14 cellular contexts compared by ENCODE assay signal in the genomic region with DNA sequence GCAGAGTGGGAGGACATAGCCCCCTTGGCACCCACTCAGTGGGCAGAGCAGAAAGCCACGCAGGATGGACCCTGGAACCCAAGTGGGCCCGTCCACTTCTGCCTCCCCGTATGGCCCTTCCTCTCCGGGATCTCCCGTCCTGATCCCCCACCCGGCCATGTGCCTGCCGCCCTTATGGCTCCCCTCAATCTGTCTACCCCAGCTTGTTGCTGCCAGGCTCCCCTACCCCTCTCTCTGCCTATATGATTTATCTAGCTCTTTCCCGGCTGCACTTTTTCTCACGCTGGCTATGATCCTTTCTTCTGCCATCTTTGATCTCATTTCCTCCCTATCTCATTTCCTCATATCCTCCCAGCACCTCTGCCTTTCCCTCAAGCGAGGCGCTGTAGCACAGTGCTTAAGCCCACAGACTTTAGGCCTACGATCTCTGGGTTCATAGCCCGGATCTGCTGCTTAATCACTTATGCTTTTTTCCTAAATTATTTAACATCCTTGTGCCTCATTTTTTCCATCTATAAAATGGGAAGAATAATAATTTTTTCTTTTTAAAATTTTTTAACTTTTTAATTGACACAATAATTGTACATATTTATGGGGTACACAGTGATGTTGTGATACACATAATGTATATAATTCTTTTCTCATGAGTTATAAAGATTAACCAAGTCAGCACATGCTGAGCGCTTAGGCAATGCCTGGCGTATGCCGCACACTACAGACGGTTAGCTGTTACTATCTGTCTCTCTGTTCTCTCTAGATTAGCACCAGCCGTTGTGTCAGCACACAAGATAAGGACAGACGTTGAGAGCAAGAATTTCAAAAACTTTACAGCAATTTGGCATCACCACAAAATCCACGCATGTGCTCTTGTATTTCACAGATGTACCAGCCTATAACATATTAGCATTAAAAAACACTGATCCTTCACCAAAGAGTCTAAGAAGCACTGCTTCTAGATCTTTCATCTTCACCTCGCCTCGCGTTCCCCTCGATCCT. TPM values are rescaled to one million over a fixed set of nuclear protein-coding genes. Genes with fewer than 3 reads are reported as not detected.
DNase-seq lines count a peak whose midpoint lies in the region; ATAC-seq and TF ChIP-seq lines count a peak whose summit lies in the region.
"Had no signal": no experiment of that assay in that cellular context is flagged by ENCODE, and none has a peak within 500 bp of the region (broad histone marks: within the 10 kb centered on the region; RNA-seq: fewer than 3 reads in every experiment).

No MANE protein-coding gene starts in this region.

- intact Hi-C loops in activated T-helper 1 cell treated with anti-CD3 and anti-CD28 coated beads, Interleukin-12 subunit alpha, Interleukin-12 subunit beta, Interleukin-2, Interleukin-4 antibody, amounts not matched to agents 30 ng/mL and 10 ng/mL and 1 ng/mL, durations not matched to agents 14 hours and 24 hours and 36 hours (cut with micrococcal nuclease), result no loop called here

- H3K4me1 Mint-ChIP-seq in endothelial cell (ENCODE audit: unreplicated experiment), result peaks cover 32% of the 10 kb centered on the region
- peaks cover 0 to 10% of the 10 kb centered on the region in 2 donors for H3K4me1 Mint-ChIP-seq in natural killer cell treated with Interleukin-12 subunit alpha and Interleukin-12 subunit beta and Interleukin-15 and Interleukin-18, amount 100 ng/mL, for 72 hours (ENCODE audit: low read depth in 2 of 2)
- H3K4me1 Mint-ChIP-seq in activated T-helper 1 cell treated with anti-CD3 and anti-CD28 coated beads, Interleukin-12 subunit alpha, Interleukin-12 subunit beta, Interleukin-2, Interleukin-4 antibody, amounts not matched to agents 30 ng/mL and 10 ng/mL and 1 ng/mL, durations not matched to agents 14 hours and 24 hours and 36 hours (ENCODE audit: low read depth), result no peaks in the 10 kb centered on the region

- H3K4me3 Mint-ChIP-seq in endothelial cell (ENCODE audit: unreplicated experiment), result peak overlapping the region; percentile 62
- peak overlapping the region; percentile 11 for H3K4me3 Mint-ChIP-seq in natural killer cell treated with Interleukin-12 subunit alpha and Interleukin-12 subunit beta and Interleukin-15 and Interleukin-18, amount 100 ng/mL, for 72 hours
- no peak overlapping the region for H3K4me3 Mint-ChIP-seq in activated T-helper 1 cell treated with anti-CD3 and anti-CD28 coated beads, Interleukin-12 subunit alpha, Interleukin-12 subunit beta, Interleukin-2, Interleukin-4 antibody, amounts not matched to agents 30 ng/mL and 10 ng/mL and 1 ng/mL, durations not matched to agents 14 hours and 24 hours and 36 hours
- H3K4me3 Mint-ChIP-seq: central memory CD8-positive, alpha-beta T cell had no signal

- no peaks in the 10 kb centered on the region for H3K36me3 Mint-ChIP-seq in endothelial cell (ENCODE audit: low read depth, unreplicated experiment)
- H3K36me3 Mint-ChIP-seq in natural killer cell treated with Interleukin-12 subunit alpha and Interleukin-12 subunit beta and Interleukin-15 and Interleukin-18, amount 100 ng/mL, for 72 hours, result no peaks in the 10 kb centered on the region
- no peaks in the 10 kb centered on the region for H3K36me3 Mint-ChIP-seq in activated T-helper 1 cell treated with anti-CD3 and anti-CD28 coated beads, Interleukin-12 subunit alpha, Interleukin-12 subunit beta, Interleukin-2, Interleukin-4 antibody, amounts not matched to agents 30 ng/mL and 10 ng/mL and 1 ng/mL, durations not matched to agents 14 hours and 24 hours and 36 hours (ENCODE audit: low read depth)

- H3K27me3 Mint-ChIP-seq in endothelial cell (ENCODE audit: unreplicated experiment), result peaks cover 7% of the 10 kb centered on the region
- peaks cover 42 to 46% of the 10 kb centered on the region in 2 donors for H3K27me3 Mint-ChIP-seq in natural killer cell treated with Interleukin-12 subunit alpha and Interleukin-12 subunit beta and Interleukin-15 and Interleukin-18, amount 100 ng/mL, for 72 hours
- peaks cover 36% of the 10 kb centered on the region for H3K27me3 Mint-ChIP-seq in activated T-helper 1 cell treated with anti-CD3 and anti-CD28 coated beads, Interleukin-12 subunit alpha, Interleukin-12 subunit beta, Interleukin-2, Interleukin-4 antibody, amounts not matched to agents 30 ng/mL and 10 ng/mL and 1 ng/mL, durations not matched to agents 14 hours and 24 hours and 36 hours (ENCODE audit: insufficient read depth)

- DNase-seq in HUDEP-2 (lab: John Stamatoyannopoulos, UW; ENCODE audit: unreplicated experiment in 76 of 76) (peak in 74 of 76 experiments; percentile 34 to 97 (median 80)), OCI-M1 (lab: John Stamatoyannopoulos, UW) (peak; percentile 92), endothelial cell (ENCODE audit: low spot score) (no peak)
- no peak for DNase-seq in natural killer cell treated with Interleukin-12 subunit alpha and Interleukin-12 subunit beta and Interleukin-15 and Interleukin-18, amount 100 ng/mL, for 72 hours (ENCODE audit: low spot score)
- no peak for DNase-seq in activated effector memory CD4-positive, alpha-beta T cell treated with anti-CD3 and anti-CD28 coated beads, Interleukin-2, amount 50 U/mL, for 16 hours
- DNase-seq in activated T-helper 1 cell treated with anti-CD3 and anti-CD28 coated beads, Interleukin-12 subunit alpha, Interleukin-12 subunit beta, Interleukin-2, Interleukin-4 antibody, amounts not matched to agents 30 ng/mL and 10 ng/mL and 1 ng/mL, durations not matched to agents 14 hours and 24 hours and 36 hours (ENCODE audit: low spot score), result no peak
- DNase-seq in activated CD8-positive, alpha-beta memory T cell treated with anti-CD3 and anti-CD28 coated beads for 24 hours, result no peak
- DNase-seq: DMS79 treated with DMSO at 0.1 percent for 48 hours, gastrocnemius medialis, GOT3, T1000 had no signal

- no peak for ATAC-seq in natural killer cell treated with Interleukin-12 subunit alpha and Interleukin-12 subunit beta and Interleukin-15 and Interleukin-18, amount 100 ng/mL, for 72 hours
- ATAC-seq in GM21619 (IDR thresholded peaks at IDR 0.05; ENCODE audit: unreplicated experiment), result no peak
- ATAC-seq: gastrocnemius medialis had no signal

- peak overlapping the region; percentile 15 for H3K27ac Mint-ChIP-seq in endothelial cell (ENCODE audit: unreplicated experiment)
- no peak overlapping the region for H3K27ac Mint-ChIP-seq in natural killer cell treated with Interleukin-12 subunit alpha and Interleukin-12 subunit beta and Interleukin-15 and Interleukin-18, amount 100 ng/mL, for 72 hours
- no peak overlapping the region for H3K27ac Mint-ChIP-seq in activated T-helper 1 cell treated with anti-CD3 and anti-CD28 coated beads, Interleukin-12 subunit alpha, Interleukin-12 subunit beta, Interleukin-2, Interleukin-4 antibody, amounts not matched to agents 30 ng/mL and 10 ng/mL and 1 ng/mL, durations not matched to agents 14 hours and 24 hours and 36 hours

- no peak for TF ChIP-seq CTCF in endothelial cell (IDR thresholded peaks at IDR 0.05; ENCODE audit: unreplicated experiment)

- H3K9me3 Mint-ChIP-seq in endothelial cell (ENCODE audit: unreplicated experiment), result no peaks in the 10 kb centered on the region
- no peaks in the 10 kb centered on the region for H3K9me3 Mint-ChIP-seq in natural killer cell treated with Interleukin-12 subunit alpha and Interleukin-12 subunit beta and Interleukin-15 and Interleukin-18, amount 100 ng/mL, for 72 hours
- no peaks in the 10 kb centered on the region for H3K9me3 Mint-ChIP-seq in activated T-helper 1 cell treated with anti-CD3 and anti-CD28 coated beads, Interleukin-12 subunit alpha, Interleukin-12 subunit beta, Interleukin-2, Interleukin-4 antibody, amounts not matched to agents 30 ng/mL and 10 ng/mL and 1 ng/mL, durations not matched to agents 14 hours and 24 hours and 36 hours
- H3K9me3 Mint-ChIP-seq: central memory CD8-positive, alpha-beta T cell had no signal

RNA-seq across cellular contexts. Expression of gene KCNH2, which starts 18.1 kb away (rescaled TPM):
- 3.4 TPM for total RNA-seq in endothelial cell (ENCODE audit: unreplicated experiment)
- total RNA-seq in natural killer cell treated with Interleukin-12 subunit alpha and Interleukin-12 subunit beta and Interleukin-15 and Interleukin-18, amount 100 ng/mL, for 72 hours, result under 1 TPM in 1 of 2 donors, not detected in 1; 0.22 TPM
- total RNA-seq in activated T-helper 1 cell treated with anti-CD3 and anti-CD28 coated beads, Interleukin-12 subunit alpha, Interleukin-12 subunit beta, Interleukin-2, Interleukin-4 antibody, amounts not matched to agents 30 ng/mL and 10 ng/mL and 1 ng/mL, durations not matched to agents 14 hours and 24 hours and 36 hours, result 0.20 and 0.49 TPM in 2 replicates
- total RNA-seq: osteocyte had no signal

RNA-seq across cellular contexts. Expression of gene NOS3, which starts 30.8 kb away (rescaled TPM):
- total RNA-seq in endothelial cell (ENCODE audit: unreplicated experiment), result 102 TPM
- 1 to 10 TPM; 1.2 to 8.0 TPM for total RNA-seq in natural killer cell treated with Interleukin-12 subunit alpha and Interleukin-12 subunit beta and Interleukin-15 and Interleukin-18, amount 100 ng/mL, for 72 hours
- 12.2 and 12.8 TPM in 2 replicates for total RNA-seq in activated T-helper 1 cell treated with anti-CD3 and anti-CD28 coated beads, Interleukin-12 subunit alpha, Interleukin-12 subunit beta, Interleukin-2, Interleukin-4 antibody, amounts not matched to agents 30 ng/mL and 10 ng/mL and 1 ng/mL, durations not matched to agents 14 hours and 24 hours and 36 hours

Comparison
In these comparisons a context has a peak if more than half of its experiments do, and no peak if none do; other contexts are left out.
1. DNase-seq: peak in HUDEP-2 (74 of 76) and OCI-M1 (single experiment); none in endothelial cell (single experiment), natural killer cell treated with Interleukin-12 subunit alpha and Interleukin-12 subunit beta and Interleukin-15 and Interleukin-18, amount 100 ng/mL, for 72 hours (single experiment), activated effector memory CD4-positive, alpha-beta T cell treated with anti-CD3 and anti-CD28 coated beads, Interleukin-2, amount 50 U/mL, for 16 hours (single experiment), activated T-helper 1 cell treated with anti-CD3 and anti-CD28 coated beads, Interleukin-12 subunit alpha, Interleukin-12 subunit beta, Interleukin-2, Interleukin-4 antibody, amounts not matched to agents 30 ng/mL and 10 ng/mL and 1 ng/mL, durations not matched to agents 14 hours and 24 hours and 36 hours (single experiment) and activated CD8-positive, alpha-beta memory T cell treated with anti-CD3 and anti-CD28 coated beads for 24 hours (single experiment).